1 cellular context compared by ENCODE assay signal in the genomic region with DNA sequence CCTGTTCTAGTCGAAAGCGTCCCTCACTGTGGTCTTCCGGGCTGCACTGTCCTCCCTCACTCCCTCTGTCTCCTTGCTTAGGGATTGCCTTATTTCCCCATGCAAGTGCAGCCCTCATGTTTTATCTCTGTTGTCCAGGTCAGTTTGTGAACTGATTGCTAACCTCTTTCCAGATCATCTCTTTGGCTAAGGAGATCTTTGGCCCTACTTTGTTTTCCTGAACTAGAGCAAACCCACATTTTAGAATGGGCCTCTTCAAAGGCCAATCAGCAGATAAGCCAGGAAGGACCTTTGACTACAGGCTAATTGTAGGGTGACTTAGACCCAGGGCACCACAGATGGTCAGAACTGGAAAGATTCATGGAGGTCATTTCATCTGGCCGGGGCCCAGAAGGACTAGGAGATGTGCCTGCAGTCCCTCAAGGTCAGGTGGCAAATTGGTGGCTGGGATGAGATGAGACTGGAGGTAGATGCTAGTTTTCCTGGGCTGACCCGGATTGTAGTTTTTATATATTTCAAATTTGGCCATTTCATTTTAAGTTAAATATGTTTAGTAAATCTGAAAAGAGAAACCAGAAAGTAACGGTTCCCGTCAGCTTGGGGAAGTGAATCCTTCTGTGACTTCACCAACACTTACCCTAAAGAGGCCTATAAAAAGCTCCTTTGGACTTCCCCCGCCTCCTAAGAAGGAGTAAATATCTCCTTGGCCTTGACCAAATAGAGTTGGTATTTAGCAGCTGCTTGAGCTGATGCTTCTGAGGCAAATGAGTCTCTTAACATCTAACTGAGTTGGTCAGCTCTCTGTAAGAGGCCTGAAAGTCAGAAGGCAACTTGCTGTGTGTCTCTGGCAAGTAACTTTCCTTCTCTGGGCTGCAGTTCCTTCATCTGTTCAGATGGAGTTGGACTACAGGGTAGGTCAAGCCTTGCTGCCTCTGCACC.
A peak's percentile ranks its signal among the peaks of the same experiment; 100 is the strongest.
TF ChIP-seq lines count a peak whose summit lies in the region.

No MANE protein-coding gene starts in this region.

TF ChIP-seq in GM12878, 131 proteins besides CTCF, POLR2A, EP300 and RAD21 (continued from another document):
- TF ChIP-seq, protein P1, sequence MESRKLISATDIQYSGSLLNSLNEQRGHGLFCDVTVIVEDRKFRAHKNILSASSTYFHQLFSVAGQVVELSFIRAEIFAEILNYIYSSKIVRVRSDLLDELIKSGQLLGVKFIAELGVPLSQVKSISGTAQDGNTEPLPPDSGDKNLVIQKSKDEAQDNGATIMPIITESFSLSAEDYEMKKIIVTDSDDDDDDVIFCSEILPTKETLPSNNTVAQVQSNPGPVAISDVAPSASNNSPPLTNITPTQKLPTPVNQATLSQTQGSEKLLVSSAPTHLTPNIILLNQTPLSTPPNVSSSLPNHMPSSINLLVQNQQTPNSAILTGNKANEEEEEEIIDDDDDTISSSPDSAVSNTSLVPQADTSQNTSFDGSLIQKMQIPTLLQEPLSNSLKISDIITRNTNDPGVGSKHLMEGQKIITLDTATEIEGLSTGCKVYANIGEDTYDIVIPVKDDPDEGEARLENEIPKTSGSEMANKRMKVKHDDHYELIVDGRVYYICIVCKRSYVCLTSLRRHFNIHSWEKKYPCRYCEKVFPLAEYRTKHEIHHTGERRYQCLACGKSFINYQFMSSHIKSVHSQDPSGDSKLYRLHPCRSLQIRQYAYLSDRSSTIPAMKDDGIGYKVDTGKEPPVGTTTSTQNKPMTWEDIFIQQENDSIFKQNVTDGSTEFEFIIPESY (IDR thresholded peaks at IDR 0.05) = no peak
- TF ChIP-seq BACH1 (IDR thresholded peaks at IDR 0.05; ENCODE audit: borderline replicate concordance) = peak; percentile 80; the same call in 1 of the 2 replicates
- TF ChIP-seq MTA3 (IDR thresholded peaks at IDR 0.05; ENCODE audit: borderline replicate concordance, low read length) = peak; percentile 66
- TF ChIP-seq ETV6 (conservative IDR thresholded peaks at IDR 0.05 in 1 of 2, IDR thresholded peaks at IDR 0.05 in 1 of 2; ENCODE audit: borderline replicate concordance in 1 of 2, low read depth in 1 of 2) = peak in 1 of 2 experiments; percentile 78; a peak in 1 of 4 replicates
- TF ChIP-seq RB1 (IDR thresholded peaks at IDR 0.05; ENCODE audit: borderline replicate concordance) = peak; percentile 17; the same call in 1 of the 2 replicates
- TF ChIP-seq ZNF207 (IDR thresholded peaks at IDR 0.05; ENCODE audit: borderline replicate concordance) = 0 out of 2 replicates have a peak, but pooled peaks have one; percentile 22
- TF ChIP-seq, protein P2, sequence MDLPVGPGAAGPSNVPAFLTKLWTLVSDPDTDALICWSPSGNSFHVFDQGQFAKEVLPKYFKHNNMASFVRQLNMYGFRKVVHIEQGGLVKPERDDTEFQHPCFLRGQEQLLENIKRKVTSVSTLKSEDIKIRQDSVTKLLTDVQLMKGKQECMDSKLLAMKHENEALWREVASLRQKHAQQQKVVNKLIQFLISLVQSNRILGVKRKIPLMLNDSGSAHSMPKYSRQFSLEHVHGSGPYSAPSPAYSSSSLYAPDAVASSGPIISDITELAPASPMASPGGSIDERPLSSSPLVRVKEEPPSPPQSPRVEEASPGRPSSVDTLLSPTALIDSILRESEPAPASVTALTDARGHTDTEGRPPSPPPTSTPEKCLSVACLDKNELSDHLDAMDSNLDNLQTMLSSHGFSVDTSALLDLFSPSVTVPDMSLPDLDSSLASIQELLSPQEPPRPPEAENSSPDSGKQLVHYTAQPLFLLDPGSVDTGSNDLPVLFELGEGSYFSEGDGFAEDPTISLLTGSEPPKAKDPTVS (IDR thresholded peaks at IDR 0.05; ENCODE audit: low read depth, low read length) = no peak
- TF ChIP-seq, protein P3, sequence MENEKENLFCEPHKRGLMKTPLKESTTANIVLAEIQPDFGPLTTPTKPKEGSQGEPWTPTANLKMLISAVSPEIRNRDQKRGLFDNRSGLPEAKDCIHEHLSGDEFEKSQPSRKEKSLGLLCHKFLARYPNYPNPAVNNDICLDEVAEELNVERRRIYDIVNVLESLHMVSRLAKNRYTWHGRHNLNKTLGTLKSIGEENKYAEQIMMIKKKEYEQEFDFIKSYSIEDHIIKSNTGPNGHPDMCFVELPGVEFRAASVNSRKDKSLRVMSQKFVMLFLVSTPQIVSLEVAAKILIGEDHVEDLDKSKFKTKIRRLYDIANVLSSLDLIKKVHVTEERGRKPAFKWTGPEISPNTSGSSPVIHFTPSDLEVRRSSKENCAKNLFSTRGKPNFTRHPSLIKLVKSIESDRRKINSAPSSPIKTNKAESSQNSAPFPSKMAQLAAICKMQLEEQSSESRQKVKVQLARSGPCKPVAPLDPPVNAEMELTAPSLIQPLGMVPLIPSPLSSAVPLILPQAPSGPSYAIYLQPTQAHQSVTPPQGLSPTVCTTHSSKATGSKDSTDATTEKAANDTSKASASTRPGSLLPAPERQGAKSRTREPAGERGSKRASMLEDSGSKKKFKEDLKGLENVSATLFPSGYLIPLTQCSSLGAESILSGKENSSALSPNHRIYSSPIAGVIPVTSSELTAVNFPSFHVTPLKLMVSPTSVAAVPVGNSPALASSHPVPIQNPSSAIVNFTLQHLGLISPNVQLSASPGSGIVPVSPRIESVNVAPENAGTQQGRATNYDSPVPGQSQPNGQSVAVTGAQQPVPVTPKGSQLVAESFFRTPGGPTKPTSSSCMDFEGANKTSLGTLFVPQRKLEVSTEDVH (IDR thresholded peaks at IDR 0.05; ENCODE audit: low read depth, partially characterized antibody) = peak; percentile 20
- TF ChIP-seq IRF4 (IDR thresholded peaks at IDR 0.05; ENCODE audit: low read depth, low read length) = peak; percentile 83
- TF ChIP-seq CBX3 (IDR thresholded peaks at IDR 0.05; ENCODE audit: borderline replicate concordance, low read depth) = no peak
- no peak for TF ChIP-seq NR2C1 (IDR thresholded peaks at IDR 0.05)
- TF ChIP-seq NBN (IDR thresholded peaks at IDR 0.05) = peak; percentile 94
- TF ChIP-seq, protein P4, sequence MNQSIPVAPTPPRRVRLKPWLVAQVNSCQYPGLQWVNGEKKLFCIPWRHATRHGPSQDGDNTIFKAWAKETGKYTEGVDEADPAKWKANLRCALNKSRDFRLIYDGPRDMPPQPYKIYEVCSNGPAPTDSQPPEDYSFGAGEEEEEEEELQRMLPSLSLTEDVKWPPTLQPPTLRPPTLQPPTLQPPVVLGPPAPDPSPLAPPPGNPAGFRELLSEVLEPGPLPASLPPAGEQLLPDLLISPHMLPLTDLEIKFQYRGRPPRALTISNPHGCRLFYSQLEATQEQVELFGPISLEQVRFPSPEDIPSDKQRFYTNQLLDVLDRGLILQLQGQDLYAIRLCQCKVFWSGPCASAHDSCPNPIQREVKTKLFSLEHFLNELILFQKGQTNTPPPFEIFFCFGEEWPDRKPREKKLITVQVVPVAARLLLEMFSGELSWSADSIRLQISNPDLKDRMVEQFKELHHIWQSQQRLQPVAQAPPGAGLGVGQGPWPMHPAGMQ (IDR thresholded peaks at IDR 0.05; ENCODE audit: borderline replicate concordance) = no peak
- TF ChIP-seq, protein P5, sequence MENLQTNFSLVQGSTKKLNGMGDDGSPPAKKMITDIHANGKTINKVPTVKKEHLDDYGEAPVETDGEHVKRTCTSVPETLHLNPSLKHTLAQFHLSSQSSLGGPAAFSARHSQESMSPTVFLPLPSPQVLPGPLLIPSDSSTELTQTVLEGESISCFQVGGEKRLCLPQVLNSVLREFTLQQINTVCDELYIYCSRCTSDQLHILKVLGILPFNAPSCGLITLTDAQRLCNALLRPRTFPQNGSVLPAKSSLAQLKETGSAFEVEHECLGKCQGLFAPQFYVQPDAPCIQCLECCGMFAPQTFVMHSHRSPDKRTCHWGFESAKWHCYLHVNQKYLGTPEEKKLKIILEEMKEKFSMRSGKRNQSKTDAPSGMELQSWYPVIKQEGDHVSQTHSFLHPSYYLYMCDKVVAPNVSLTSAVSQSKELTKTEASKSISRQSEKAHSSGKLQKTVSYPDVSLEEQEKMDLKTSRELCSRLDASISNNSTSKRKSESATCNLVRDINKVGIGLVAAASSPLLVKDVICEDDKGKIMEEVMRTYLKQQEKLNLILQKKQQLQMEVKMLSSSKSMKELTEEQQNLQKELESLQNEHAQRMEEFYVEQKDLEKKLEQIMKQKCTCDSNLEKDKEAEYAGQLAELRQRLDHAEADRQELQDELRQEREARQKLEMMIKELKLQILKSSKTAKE (IDR thresholded peaks at IDR 0.05; ENCODE audit: low read depth, poor library complexity, severe bottlenecking) = peak; percentile 87
- peak; percentile 95 for TF ChIP-seq POLR2AphosphoS5 (IDR thresholded peaks at IDR 0.05; ENCODE audit: low read length)
- TF ChIP-seq CREM (IDR thresholded peaks at IDR 0.05; ENCODE audit: low read depth) = peak; percentile 91
- peak; percentile 92 for TF ChIP-seq IKZF1 (conservative IDR thresholded peaks at IDR 0.05)
- peak; percentile 97 for TF ChIP-seq ATF7 (IDR thresholded peaks at IDR 0.05; ENCODE audit: low read depth)
- peak; percentile 82; the same call in 1 of the 2 replicates for TF ChIP-seq TCF3 (IDR thresholded peaks at IDR 0.05; ENCODE audit: borderline replicate concordance, insufficient read depth, low read depth, low read length)
- TF ChIP-seq, protein P6, sequence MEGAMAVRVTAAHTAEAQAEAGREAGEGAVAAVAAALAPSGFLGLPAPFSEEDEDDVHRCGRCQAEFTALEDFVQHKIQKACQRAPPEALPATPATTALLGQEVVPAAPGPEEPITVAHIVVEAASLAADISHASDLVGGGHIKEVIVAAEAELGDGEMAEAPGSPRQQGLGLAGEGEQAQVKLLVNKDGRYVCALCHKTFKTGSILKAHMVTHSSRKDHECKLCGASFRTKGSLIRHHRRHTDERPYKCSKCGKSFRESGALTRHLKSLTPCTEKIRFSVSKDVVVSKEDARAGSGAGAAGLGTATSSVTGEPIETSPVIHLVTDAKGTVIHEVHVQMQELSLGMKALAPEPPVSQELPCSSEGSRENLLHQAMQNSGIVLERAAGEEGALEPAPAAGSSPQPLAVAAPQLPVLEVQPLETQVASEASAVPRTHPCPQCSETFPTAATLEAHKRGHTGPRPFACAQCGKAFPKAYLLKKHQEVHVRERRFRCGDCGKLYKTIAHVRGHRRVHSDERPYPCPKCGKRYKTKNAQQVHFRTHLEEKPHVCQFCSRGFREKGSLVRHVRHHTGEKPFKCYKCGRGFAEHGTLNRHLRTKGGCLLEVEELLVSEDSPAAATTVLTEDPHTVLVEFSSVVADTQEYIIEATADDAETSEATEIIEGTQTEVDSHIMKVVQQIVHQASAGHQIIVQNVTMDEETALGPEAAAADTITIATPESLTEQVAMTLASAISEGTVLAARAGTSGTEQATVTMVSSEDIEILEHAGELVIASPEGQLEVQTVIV (IDR thresholded peaks at IDR 0.05; ENCODE audit: borderline replicate concordance, partially characterized antibody) = no peak
- TF ChIP-seq SIN3A (IDR thresholded peaks at IDR 0.05; ENCODE audit: low read depth, low read length) = 0 out of 2 replicates have a peak, but pooled peaks have one; percentile 17
- peak; percentile 84 for TF ChIP-seq SP1 (IDR thresholded peaks at IDR 0.05; ENCODE audit: low read depth, low read length)
- peak; percentile 83 for TF ChIP-seq MYB (IDR thresholded peaks at IDR 0.05; ENCODE audit: borderline replicate concordance, low read depth, low read length)
- peak; percentile 88 for TF ChIP-seq ZBED1 (IDR thresholded peaks at IDR 0.05; ENCODE audit: borderline replicate concordance)
TF ChIP-seq in GM12878: peak in this region for 80.
